In the genomic region with DNA sequence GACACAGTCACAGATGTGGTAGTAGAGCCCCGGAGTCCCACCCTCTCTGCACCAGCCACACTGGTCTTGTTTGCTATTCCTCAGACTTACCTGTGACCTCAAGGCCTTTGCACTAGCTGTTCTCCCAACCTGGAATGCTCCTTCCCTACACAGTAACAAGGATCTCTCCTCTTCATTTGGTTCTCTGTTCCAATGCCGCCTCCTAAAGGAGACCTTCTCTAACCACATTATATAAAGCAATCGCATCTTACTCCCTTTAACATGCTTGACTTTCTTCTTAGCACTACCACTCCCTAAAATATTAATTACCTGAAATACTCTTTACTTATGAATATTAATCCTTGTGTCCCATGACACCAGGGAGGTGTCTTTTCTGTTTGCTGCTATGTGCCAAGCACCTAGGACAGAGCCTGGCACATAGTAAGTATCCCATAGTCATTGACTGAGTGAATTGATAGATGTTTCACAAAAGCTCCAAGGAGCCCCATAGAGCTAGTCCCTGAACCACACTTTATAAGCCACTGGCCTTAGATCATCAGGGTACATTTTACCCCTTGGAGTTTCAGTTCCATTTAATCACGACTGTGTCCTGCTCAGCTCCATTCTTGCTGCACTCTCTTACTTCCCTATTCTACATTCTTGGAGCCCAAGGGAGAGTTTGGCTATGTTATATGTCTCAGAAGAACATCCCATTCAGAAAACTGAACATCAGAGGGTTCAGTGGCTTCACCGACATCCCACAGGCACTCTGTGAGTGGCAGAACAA, we compare ENCODE assay signal across 24 cellular contexts.
"Had no signal": no experiment of that assay in that cellular context is flagged by ENCODE, and none has a peak within 500 bp of the region (broad histone marks: within the 10 kb centered on the region; RNA-seq: fewer than 3 reads in every experiment).

No MANE protein-coding gene starts in this region.

- H3K4me3 Mint-ChIP-seq: activated B cell treated with CpG ODN at 0.5 μM for 24 hours; activated CD4-positive, alpha-beta T cell treated with anti-CD3 and anti-CD28 coated beads for 36 hours; activated T-cell treated with anti-CD3 and anti-CD28 coated beads, Interleukin-2, amount 50 U/mL, for 24 hours; activated T-helper 17 cell treated with anti-CD3 and anti-CD28 coated beads, Interleukin-2, amount 50 U/mL, for 72 hours; brain; dendritic cell treated with granulocyte-macrophage colony-stimulating factor and Interleukin-4, amounts not matched to agents 40 ng/mL and 50 ng/mL, for 4 days; mesothelial cell of epicardium; naive thymus-derived CD8-positive, alpha-beta T cell; neural progenitor cell had no signal

- H3K9me3 Mint-ChIP-seq: activated B cell treated with CpG ODN at 0.5 μM for 24 hours; activated naive CD4-positive, alpha-beta T cell treated with anti-CD3 and anti-CD28 coated beads, Interleukin-2, amount 50 U/mL, for 72 hours; activated T-cell treated with anti-CD3 and anti-CD28 coated beads, Interleukin-2, amount 50 U/mL, for 24 hours; activated T-helper 17 cell treated with anti-CD3 and anti-CD28 coated beads, Interleukin-2, amount 50 U/mL, for 72 hours; mesothelial cell of epicardium; neural progenitor cell had no signal

- H3K4me1 Mint-ChIP-seq: activated CD4-positive, alpha-beta T cell treated with anti-CD3 and anti-CD28 coated beads for 36 hours; activated T-helper 17 cell treated with anti-CD3 and anti-CD28 coated beads, Interleukin-2, amount 50 U/mL, for 72 hours; mesothelial cell of epicardium; naive thymus-derived CD8-positive, alpha-beta T cell had no signal

- ATAC-seq: activated CD4-positive, alpha-beta T cell treated with anti-CD3 and anti-CD28 coated beads for 36 hours; activated naive CD4-positive, alpha-beta T cell treated with anti-CD3 and anti-CD28 coated beads, Interleukin-2, amount 50 U/mL, for 72 hours; activated T-helper 17 cell treated with anti-CD3 and anti-CD28 coated beads, Interleukin-2, amount 50 U/mL, for 72 hours; naive thymus-derived CD8-positive, alpha-beta T cell; sciatic nerve; stimulated activated naive CD8-positive, alpha-beta T cell treated with anti-CD3 and anti-CD28 coated beads, Interleukin-15, Interleukin-2, amounts not matched to agents 100 U/mL and 50 U/mL, for 24 hours had no signal

- H3K36me3 Mint-ChIP-seq: activated naive CD4-positive, alpha-beta T cell treated with anti-CD3 and anti-CD28 coated beads, Interleukin-2, amount 50 U/mL, for 72 hours; brain; mesothelial cell of epicardium; naive thymus-derived CD8-positive, alpha-beta T cell; neural progenitor cell had no signal

- DNase-seq: activated B cell treated with CpG ODN at 0.5 μM for 24 hours; activated CD4-positive, alpha-beta T cell treated with anti-CD3 and anti-CD28 coated beads for 36 hours; activated CD4-positive, alpha-beta T cell treated with anti-CD3 and anti-CD28 coated beads, Interleukin-2, amount 50 U/mL, for 4 hours; activated CD8-positive, alpha-beta memory T cell treated with anti-CD3 and anti-CD28 coated beads for 24 hours; activated CD8-positive, alpha-beta memory T cell treated with anti-CD3 and anti-CD28 coated beads, Interleukin-2, amount 50 U/mL, for 4 hours; activated T-cell treated with anti-CD3 and anti-CD28 coated beads, Interleukin-2, amount 50 U/mL, for 24 hours; aorta; effector CD4-positive, alpha-beta T cell; erythroblast; foreskin fibroblast; kidney glomerular epithelial cell; left ventricle myocardium inferior; naive thymus-derived CD8-positive, alpha-beta T cell; stimulated activated CD4-positive, alpha-beta T cell treated with anti-CD3 and anti-CD28 coated beads, Interleukin-15, amount 100 ng/mL, for 24 hours; stimulated activated CD8-positive, alpha-beta memory T cell treated with anti-CD3 and anti-CD28 coated beads, Interleukin-4, amount 100 ng/mL, for 48 hours; stimulated activated naive CD8-positive, alpha-beta T cell treated with anti-CD3 and anti-CD28 coated beads, Interleukin-15, Interleukin-2, amounts not matched to agents 100 U/mL and 50 U/mL, for 24 hours; T-helper 9 cell had no signal

- H3K27me3 Mint-ChIP-seq: activated B cell treated with CpG ODN at 0.5 μM for 24 hours; activated CD4-positive, alpha-beta T cell treated with anti-CD3 and anti-CD28 coated beads for 36 hours; activated T-cell treated with anti-CD3 and anti-CD28 coated beads, Interleukin-2, amount 50 U/mL, for 24 hours; activated T-helper 17 cell treated with anti-CD3 and anti-CD28 coated beads, Interleukin-2, amount 50 U/mL, for 72 hours; dendritic cell treated with granulocyte-macrophage colony-stimulating factor and Interleukin-4, amounts not matched to agents 40 ng/mL and 50 ng/mL, for 4 days; naive thymus-derived CD8-positive, alpha-beta T cell had no signal

- H3K27ac Mint-ChIP-seq: activated B cell treated with CpG ODN at 0.5 μM for 24 hours; activated CD4-positive, alpha-beta T cell treated with anti-CD3 and anti-CD28 coated beads for 36 hours; activated naive CD4-positive, alpha-beta T cell treated with anti-CD3 and anti-CD28 coated beads, Interleukin-2, amount 50 U/mL, for 72 hours; activated T-cell treated with anti-CD3 and anti-CD28 coated beads, Interleukin-2, amount 50 U/mL, for 24 hours; activated T-helper 17 cell treated with anti-CD3 and anti-CD28 coated beads, Interleukin-2, amount 50 U/mL, for 72 hours; brain; dendritic cell treated with granulocyte-macrophage colony-stimulating factor and Interleukin-4, amounts not matched to agents 40 ng/mL and 50 ng/mL, for 4 days; mesothelial cell of epicardium; naive thymus-derived CD8-positive, alpha-beta T cell; neural progenitor cell had no signal
